In genomic region chrX:53082773-53083616, GRCh38 we compare ENCODE assay signal across 8 cellular contexts. TPM values are rescaled to one million over a fixed set of nuclear protein-coding genes. Genes with fewer than 3 reads are reported as not detected.
A peak's percentile ranks its signal among the peaks of the same experiment; 100 is the strongest.
DNase-seq lines count a peak whose midpoint lies in the region; ATAC-seq lines count a peak whose summit lies in the region.

No MANE protein-coding gene starts in this region.

- H3K4me3 ChIP-seq in ACC112 (ENCODE audit: low read depth, low read length), result peak overlapping the region; percentile 90
- peak overlapping the region; percentile 72 for H3K4me3 ChIP-seq in HUES64 (ENCODE audit: low read length)
- peak overlapping the region; percentile 75 to 83 for H3K4me3 ChIP-seq in muscle layer of duodenum (ENCODE audit: low read depth in 1 of 2, low read length in 2 of 2)

- no peaks in the 10 kb centered on the region for H3K27me3 ChIP-seq in ACC112 (ENCODE audit: insufficient read depth, low read length)
- no peaks in the 10 kb centered on the region for H3K27me3 ChIP-seq in HUES64 (ENCODE audit: insufficient read depth, low read length)
- no peaks in the 10 kb centered on the region for H3K27me3 ChIP-seq in muscle layer of duodenum (ENCODE audit: low read depth, low read length)

- DNase-seq in caudate nucleus (lab: John Stamatoyannopoulos, UW), result peak in 14 of 61 donors; percentile 6 to 66 (median 34)
- no peak for DNase-seq in SKM-1 (lab: John Stamatoyannopoulos, UW; ENCODE audit: unreplicated experiment)

- no peak overlapping the region for H2AFZ ChIP-seq in ACC112 (ENCODE audit: low read length, unreplicated experiment)

- H3K9me3 ChIP-seq in HUES64 (ENCODE audit: insufficient read depth, low read depth, low read length) (no peaks in the 10 kb centered on the region), muscle layer of duodenum (ENCODE audit: control insufficient read depth in 1 of 2, low read length in 2 of 2) (no peaks in the 10 kb centered on the region)

- H3K27ac ChIP-seq in ACC112 (ENCODE audit: low read depth, low read length), result peak overlapping the region; percentile 55; the same call in 1 of the 2 replicates
- peak overlapping the region; percentile 84; the same call in 1 of the 2 replicates for H3K27ac ChIP-seq in HUES64 (ENCODE audit: low read depth, low read length)
- peak overlapping the region; percentile 89 for H3K27ac ChIP-seq in caudate nucleus (ENCODE audit: low read depth, low read length)
- peak overlapping the region; percentile 31 for H3K27ac ChIP-seq in muscle layer of duodenum (ENCODE audit: low read length)

- peaks cover 24% of the 10 kb centered on the region for H3K4me1 ChIP-seq in ACC112 (ENCODE audit: control insufficient read depth, insufficient read depth, low read length, unreplicated experiment)
- H3K4me1 ChIP-seq in HUES64 (ENCODE audit: insufficient read depth, low read length), result peaks cover 4% of the 10 kb centered on the region; the same call in 1 of the 2 replicates
- H3K4me1 ChIP-seq in muscle layer of duodenum (ENCODE audit: control insufficient read depth in 1 of 2, insufficient read depth in 2 of 2, low read length in 2 of 2), result peaks cover 0 to 29% of the 10 kb centered on the region in 2 donors

- peak overlapping the region; percentile 72 for H3K9ac ChIP-seq in HUES64 (ENCODE audit: low read depth, low read length)

- H3K79me2 ChIP-seq in ACC112 (ENCODE audit: control insufficient read depth, insufficient read depth, low read length, unreplicated experiment), result peaks cover 20% of the 10 kb centered on the region

- 9% methylated on average over 30 of the region's 31 CpGs for WGBS in HUES64

- no peak for ATAC-seq in HG02610 (IDR thresholded peaks at IDR 0.05; ENCODE audit: unreplicated experiment)
- ATAC-seq in HG02973 (IDR thresholded peaks at IDR 0.05; ENCODE audit: unreplicated experiment), result no peak
- no peak for ATAC-seq in GM21528 (IDR thresholded peaks at IDR 0.05; ENCODE audit: low FRiP score, unreplicated experiment)

- H3K36me3 ChIP-seq in ACC112 (ENCODE audit: insufficient read depth, low read length), result peaks cover 7% of the 10 kb centered on the region; the same call in 1 of the 2 replicates
- H3K36me3 ChIP-seq in HUES64 (ENCODE audit: insufficient read depth, low read length), result peaks cover 32% of the 10 kb centered on the region
- H3K36me3 ChIP-seq in muscle layer of duodenum (ENCODE audit: control insufficient read depth in 1 of 2, insufficient read depth in 2 of 2, low read length in 2 of 2), result peaks cover 15 to 17% of the 10 kb centered on the region in 2 donors

RNA-seq across cellular contexts. Expression of gene TSPYL2, which starts 0.8 kb away (rescaled TPM):
- polyA plus RNA-seq in HUES64 (2013, experiment 1 of 2), result 12.9 TPM
- polyA plus RNA-seq in HUES64 (2013, experiment 2 of 2), result 12.6 TPM

RNA-seq across cellular contexts. Expression of gene KANTR, which starts 10.9 kb away (rescaled TPM):
- polyA plus RNA-seq in HUES64 (2013, experiment 1 of 2), result 1.9 TPM
- 3.0 TPM for polyA plus RNA-seq in HUES64 (2013, experiment 2 of 2)

RNA-seq across cellular contexts. Expression of gene GPR173, which starts 34.4 kb away (rescaled TPM):
- polyA plus RNA-seq in HUES64 (2013, experiment 1 of 2), result 3.1 TPM
- 4.9 TPM for polyA plus RNA-seq in HUES64 (2013, experiment 2 of 2)

Comparison
In these comparisons a context has a peak if more than half of its experiments do, and no peak if none do; other contexts are left out.
1. H3K27ac ChIP-seq: peak in every context shown above with its lines; median percentile 89 in caudate nucleus; 84 in HUES64; 55 in ACC112; 31 in muscle layer of duodenum.